Comparison of ENCODE assay signal across 1 cellular context in the genomic region with DNA sequence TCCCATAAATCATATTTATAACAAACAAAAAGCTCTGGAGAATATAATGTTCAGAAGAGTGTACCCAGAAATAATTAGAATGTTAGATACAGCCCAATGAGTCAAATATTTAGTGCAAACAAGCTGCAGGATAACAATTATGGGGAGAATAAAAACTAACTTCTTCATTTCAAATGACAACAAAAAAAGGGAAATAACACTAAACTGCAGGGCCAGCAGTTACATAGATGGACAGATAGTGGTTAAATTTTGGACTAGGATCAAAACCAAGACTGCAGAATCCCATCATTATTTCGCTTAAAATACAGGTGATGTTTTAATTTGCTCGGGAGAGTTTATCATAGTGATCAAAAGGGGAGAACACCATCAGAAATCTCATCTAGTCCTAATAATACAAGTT.
TF ChIP-seq lines count a peak whose summit lies in the region.

No MANE protein-coding gene starts in this region.

TF ChIP-seq in HepG2, 621 proteins besides CTCF, POLR2A, EP300 and RAD21:
- TF ChIP-seq NR3C1 (CRISPR knock-in tag; IDR thresholded peaks at IDR 0.05) = no peak
- TF ChIP-seq TBX3 (IDR thresholded peaks at IDR 0.05; ENCODE audit: borderline replicate concordance) = no peak
- TF ChIP-seq, protein P1, sequence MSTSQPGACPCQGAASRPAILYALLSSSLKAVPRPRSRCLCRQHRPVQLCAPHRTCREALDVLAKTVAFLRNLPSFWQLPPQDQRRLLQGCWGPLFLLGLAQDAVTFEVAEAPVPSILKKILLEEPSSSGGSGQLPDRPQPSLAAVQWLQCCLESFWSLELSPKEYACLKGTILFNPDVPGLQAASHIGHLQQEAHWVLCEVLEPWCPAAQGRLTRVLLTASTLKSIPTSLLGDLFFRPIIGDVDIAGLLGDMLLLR (CRISPR knock-in tag; IDR thresholded peaks at IDR 0.05) = no peak
- no peak for TF ChIP-seq ZNF367 (CRISPR knock-in tag; IDR thresholded peaks at IDR 0.05; ENCODE audit: borderline replicate concordance)
TF ChIP-seq in HepG2: peak in this region for 0.
